In the genomic region with DNA sequence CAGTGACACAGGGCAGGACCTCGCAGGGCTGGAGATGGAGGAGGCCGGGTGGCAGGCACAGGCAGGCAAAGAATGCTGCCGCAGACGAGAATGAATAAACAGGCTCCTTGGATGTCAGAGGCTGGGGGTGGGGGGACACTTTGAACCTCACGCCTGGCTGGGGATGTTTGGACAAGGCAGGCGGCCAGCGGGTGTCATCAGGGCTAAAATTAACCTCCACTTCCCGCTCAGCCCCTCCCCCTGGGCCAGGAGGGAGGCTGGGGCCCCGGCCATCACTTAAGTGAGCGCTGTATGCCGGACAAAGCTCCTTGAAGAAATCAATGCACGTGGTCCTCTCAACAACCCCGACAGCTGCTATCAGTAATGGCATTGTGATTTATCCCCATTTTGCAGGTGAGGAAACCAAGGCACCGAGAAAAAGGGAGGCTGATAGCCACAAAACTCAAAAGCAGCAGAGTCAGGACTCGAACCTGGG, we compare ENCODE assay signal across 8 cellular contexts. TPM values are rescaled to one million over a fixed set of nuclear protein-coding genes. Genes with fewer than 3 reads are reported as not detected.
DNase-seq lines count a peak whose midpoint lies in the region; ATAC-seq lines count a peak whose summit lies in the region.
"Had no signal": no experiment of that assay in that cellular context is flagged by ENCODE, and none has a peak within 500 bp of the region (broad histone marks: within the 10 kb centered on the region; RNA-seq: fewer than 3 reads in every experiment).

No MANE protein-coding gene starts in this region.

- H3K36me3 ChIP-seq in stomach smooth muscle (ENCODE audit: control insufficient read depth in 2 of 2, insufficient read depth in 2 of 2, low read length in 2 of 2): no peaks in the 10 kb centered on the region

- H3K9me3 ChIP-seq in stomach smooth muscle (ENCODE audit: control insufficient read depth in 2 of 2, low read length in 2 of 2): no peaks in the 10 kb centered on the region

- peak overlapping the region; percentile 80 for H3K27ac ChIP-seq in stomach smooth muscle (ENCODE audit: low read length)

- peak; percentile 93 for ATAC-seq in Right ventricle myocardium superior (ENCODE audit: poor library complexity)

- H3K27me3 ChIP-seq in stomach smooth muscle (ENCODE audit: control insufficient read depth in 1 of 2, insufficient read depth in 2 of 2, low read length in 2 of 2): no peaks in the 10 kb centered on the region

- H3K9ac ChIP-seq in stomach smooth muscle (ENCODE audit: low read length in 2 of 2): peak overlapping the region in 1 of 2 donors; percentile 26

- peak; percentile 69 for DNase-seq in NCI-H510A (lab: John Stamatoyannopoulos, UW)
- DNase-seq in Right ventricle myocardium superior: peak; percentile 83
- no peak for DNase-seq in activated effector memory CD4-positive, alpha-beta T cell treated with anti-CD3 and anti-CD28 coated beads, Interleukin-2, amount 50 U/mL, for 16 hours
- no peak for DNase-seq in NAMALWA (ENCODE audit: low spot score)
- no peak for DNase-seq in activated CD8-positive, alpha-beta memory T cell treated with anti-CD3 and anti-CD28 coated beads for 24 hours
- DNase-seq: activated naive CD4-positive, alpha-beta T cell treated with anti-CD3 and anti-CD28 coated beads for 36 hours had no signal

- peak overlapping the region in 1 of 2 donors; percentile 15 for H3K4me3 ChIP-seq in stomach smooth muscle (ENCODE audit: low read length in 2 of 2)

- intact Hi-C loops in Right ventricle myocardium superior (cut with DNase I): no loop called here

- H3K4me1 ChIP-seq in stomach smooth muscle (ENCODE audit: control insufficient read depth, insufficient read depth, low read length): peaks cover 21% of the 10 kb centered on the region

RNA-seq across cellular contexts. Expression of a gene that starts 10.3 kb away (rescaled TPM):
- not detected for total RNA-seq in Right ventricle myocardium superior
- total RNA-seq: kidney epithelial cell had no signal

RNA-seq across cellular contexts. Expression of a gene that starts 22.9 kb away (rescaled TPM):
- total RNA-seq in Right ventricle myocardium superior: 606 TPM

RNA-seq across cellular contexts. Expression of a gene that starts 24.0 kb away (rescaled TPM):
- 2.1 TPM for total RNA-seq in Right ventricle myocardium superior

RNA-seq across cellular contexts. Expression of a gene that starts 29.4 kb away (rescaled TPM):
- not detected for total RNA-seq in Right ventricle myocardium superior
- total RNA-seq: activated naive CD4-positive, alpha-beta T cell treated with anti-CD3 and anti-CD28 coated beads for 36 hours had no signal

RNA-seq across cellular contexts. Expression of a gene that starts 33.4 kb away (rescaled TPM):
- total RNA-seq in Right ventricle myocardium superior: 3.4 TPM

Comparison
In these comparisons a context has a peak if more than half of its experiments do, and no peak if none do; other contexts are left out.
1. DNase-seq: peak in NCI-H510A (single experiment) and Right ventricle myocardium superior (single experiment); none in activated effector memory CD4-positive, alpha-beta T cell treated with anti-CD3 and anti-CD28 coated beads, Interleukin-2, amount 50 U/mL, for 16 hours (single experiment), NAMALWA (single experiment) and activated CD8-positive, alpha-beta memory T cell treated with anti-CD3 and anti-CD28 coated beads for 24 hours (single experiment).